In genomic region chr1:234114648-234115307, GRCh38 we compare ENCODE assay signal across 9 cellular contexts.
DNase-seq lines count a peak whose midpoint lies in the region; ATAC-seq, FAIRE-seq and TF ChIP-seq lines count a peak whose summit lies in the region.
"Had no signal": no experiment of that assay in that cellular context is flagged by ENCODE, and none has a peak within 500 bp of the region (broad histone marks: within the 10 kb centered on the region; RNA-seq: fewer than 3 reads in every experiment).

No MANE protein-coding gene starts in this region.

- H3K9ac ChIP-seq in KMS-11 = peak overlapping the region; percentile 6; the same call in 1 of the 2 replicates

- 11 to 13% methylated on average over 11 of the region's 11 CpGs for WGBS in body of pancreas, 2 donors

- H3K36me3 Mint-ChIP-seq in stimulated activated effector memory CD8-positive, alpha-beta T cell treated with anti-CD3 and anti-CD28 coated beads, Interleukin-12 subunit alpha, Interleukin-12 subunit beta, amount 100 ng/mL, for 72 hours = no peaks in the 10 kb centered on the region

- H3K4me3 Mint-ChIP-seq in stimulated activated effector memory CD8-positive, alpha-beta T cell treated with anti-CD3 and anti-CD28 coated beads, Interleukin-12 subunit alpha, Interleukin-12 subunit beta, amount 100 ng/mL, for 72 hours = peak overlapping the region; percentile 30

- H3K36me3 ChIP-seq in KMS-11 (ENCODE audit: insufficient read depth) (no peaks in the 10 kb centered on the region), Peyer's patch (no peaks in the 10 kb centered on the region), body of pancreas (replicated peaks in 1 of 2; ENCODE audit: insufficient read depth in 1 of 2, low read depth in 2 of 2) (no peaks in the 10 kb centered on the region)

- peak; percentile 86 for FAIRE-seq in islet of Langerhans (lab: Jason Lieb, UNC)

- H3K4me1 Mint-ChIP-seq in stimulated activated effector memory CD8-positive, alpha-beta T cell treated with anti-CD3 and anti-CD28 coated beads, Interleukin-12 subunit alpha, Interleukin-12 subunit beta, amount 100 ng/mL, for 72 hours = peaks cover 8% of the 10 kb centered on the region

- no peak overlapping the region for H3K27ac ChIP-seq in KMS-11
- H3K27ac ChIP-seq in Peyer's patch = no peak overlapping the region
- H3K27ac ChIP-seq in body of pancreas = no peak overlapping the region
- H3K27ac ChIP-seq: epithelial cell of prostate had no signal

- no peaks in the 10 kb centered on the region for H3K79me2 ChIP-seq in KMS-11 (ENCODE audit: insufficient read depth, low read depth)

- no peaks in the 10 kb centered on the region for H3K9me3 Mint-ChIP-seq in stimulated activated effector memory CD8-positive, alpha-beta T cell treated with anti-CD3 and anti-CD28 coated beads, Interleukin-12 subunit alpha, Interleukin-12 subunit beta, amount 100 ng/mL, for 72 hours

- TF ChIP-seq CTCF in KMS-11 (conservative IDR thresholded peaks at IDR 0.05; ENCODE audit: low read depth, low read length) = peak; percentile 95
- TF ChIP-seq CTCF in Peyer's patch (IDR thresholded peaks at IDR 0.05) = peak in 4 of 6 experiments; percentile 48 to 51 (median 50)
- peak; percentile 18 to 66 (median 60) for TF ChIP-seq CTCF in body of pancreas (IDR thresholded peaks at IDR 0.05)

- H3K4me3 ChIP-seq in KMS-11 (IDR thresholded peaks at IDR 0.05; ENCODE audit: insufficient read depth, low read depth, low read length) (peak overlapping the region; percentile 42), Peyer's patch (no peak overlapping the region), body of pancreas (no peak overlapping the region)

- peak; percentile 29 for DNase-seq in activated naive CD4-positive, alpha-beta T cell treated with Interleukin-2 at 50 U/mL for 16 hours
- DNase-seq in activated naive CD4-positive, alpha-beta T cell (lab: John Stamatoyannopoulos, UW) = no peak
- DNase-seq in Peyer's patch (no peak), body of pancreas (peak; percentile 33 to 50 (median 42))
- DNase-seq in stimulated activated effector memory CD8-positive, alpha-beta T cell treated with anti-CD3 and anti-CD28 coated beads, Interleukin-12 subunit alpha, Interleukin-12 subunit beta, amount 100 ng/mL, for 72 hours (ENCODE audit: low spot score in 2 of 2) = no peak

- no peaks in the 10 kb centered on the region; the same call in 1 of the 2 replicates for H3K27me3 ChIP-seq in KMS-11 (ENCODE audit: insufficient read depth, low read depth)
- no peaks in the 10 kb centered on the region for H3K27me3 ChIP-seq in Peyer's patch
- H3K27me3 ChIP-seq in body of pancreas = no peaks in the 10 kb centered on the region

- H4K20me1 ChIP-seq in KMS-11 (ENCODE audit: insufficient read depth) = no peaks in the 10 kb centered on the region

- peak overlapping the region; percentile 91 for H2AFZ ChIP-seq in KMS-11 (ENCODE audit: low read depth)

- H3K4me1 ChIP-seq in KMS-11 (ENCODE audit: low read depth, poor library complexity, severe bottlenecking) (peaks cover 4% of the 10 kb centered on the region), Peyer's patch (no peaks in the 10 kb centered on the region), body of pancreas (peaks cover 3% of the 10 kb centered on the region)

- no peak for TF ChIP-seq POLR2A in Peyer's patch (IDR thresholded peaks at IDR 0.05)
- no peak for TF ChIP-seq POLR2A in body of pancreas (IDR thresholded peaks at IDR 0.05)

- peak overlapping the region; percentile 58 for H3K4me2 ChIP-seq in KMS-11

- ATAC-seq in body of pancreas (no peak), HG03439 (IDR thresholded peaks at IDR 0.05; ENCODE audit: unreplicated experiment) (no peak)
- ATAC-seq in stimulated activated effector memory CD8-positive, alpha-beta T cell treated with anti-CD3 and anti-CD28 coated beads, Interleukin-12 subunit alpha, Interleukin-12 subunit beta, amount 100 ng/mL, for 72 hours = no peak

- H3K27ac Mint-ChIP-seq in stimulated activated effector memory CD8-positive, alpha-beta T cell treated with anti-CD3 and anti-CD28 coated beads, Interleukin-12 subunit alpha, Interleukin-12 subunit beta, amount 100 ng/mL, for 72 hours = no peak overlapping the region

- intact Hi-C loops in body of pancreas (cut with DNase I) = loop anchor here (5.0 kb wide), 1 partner anchor 198 kb away; no protein-coding TSS in a partner anchor

- H3K9me3 ChIP-seq in Peyer's patch = no peaks in the 10 kb centered on the region
- H3K9me3 ChIP-seq in body of pancreas = no peaks in the 10 kb centered on the region

Comparison
In these comparisons a context has a peak if more than half of its experiments do, and no peak if none do; other contexts are left out.
1. DNase-seq: peak in activated naive CD4-positive, alpha-beta T cell treated with Interleukin-2 at 50 U/mL for 16 hours (single experiment) and body of pancreas (4 of 4); none in activated naive CD4-positive, alpha-beta T cell (0 of 4), Peyer's patch (0 of 3) and stimulated activated effector memory CD8-positive, alpha-beta T cell treated with anti-CD3 and anti-CD28 coated beads, Interleukin-12 subunit alpha, Interleukin-12 subunit beta, amount 100 ng/mL, for 72 hours (0 of 2).
2. Peak in every context shown above with its lines, with median percentiles within 50 percentile points of each other: CTCF ChIP-seq.